In genomic region chr9:137278913-137279711, GRCh38 we compare ENCODE assay signal across 16 cellular contexts. TPM values are rescaled to one million over a fixed set of nuclear protein-coding genes. Genes with fewer than 3 reads are reported as not detected.
DNase-seq lines count a peak whose midpoint lies in the region; ATAC-seq and TF ChIP-seq lines count a peak whose summit lies in the region.
"Had no signal": no experiment of that assay in that cellular context is flagged by ENCODE, and none has a peak within 500 bp of the region (broad histone marks: within the 10 kb centered on the region; RNA-seq: fewer than 3 reads in every experiment).

No MANE protein-coding gene starts in this region.

- H3K27me3 ChIP-seq in heart left ventricle: no peaks in the 10 kb centered on the region
- no peaks in the 10 kb centered on the region for H3K27me3 ChIP-seq in lung (ENCODE audit: control insufficient read depth, insufficient read depth)

- no peak for TF ChIP-seq CTCF in heart left ventricle (IDR thresholded peaks at IDR 0.05)
- TF ChIP-seq CTCF in coronary artery (IDR thresholded peaks at IDR 0.05): no peak
- no peak for TF ChIP-seq CTCF in lung (IDR thresholded peaks at IDR 0.05; ENCODE audit: control extremely low read depth, extremely low read depth)

- H3K4me1 ChIP-seq in heart left ventricle: peaks cover 6 to 79% (median 41%) of the 10 kb centered on the region in 12 donors
- peaks cover 4 to 28% of the 10 kb centered on the region in 2 donors for H3K4me1 ChIP-seq in lung (ENCODE audit: control insufficient read depth in 2 of 2, insufficient read depth in 2 of 2, low read length in 2 of 2)
- H3K4me1 ChIP-seq in urinary bladder (ENCODE audit: insufficient read depth): peaks cover 7% of the 10 kb centered on the region

- H3K4me3 ChIP-seq in heart left ventricle (peak overlapping the region in 9 of 12 donors; percentile 62 to 71 (median 66)), coronary artery (peak overlapping the region; percentile 67), lung (peak overlapping the region; percentile 40), urinary bladder (ENCODE audit: low read depth, low read length) (peak overlapping the region; percentile 41)
- H3K4me3 ChIP-seq: SK-N-MC had no signal

- ATAC-seq in heart left ventricle (no peak), Right ventricle myocardium inferior (no peak), lung (ENCODE audit: insufficient read depth, low FRiP score) (no peak), HG03159 (IDR thresholded peaks at IDR 0.05; ENCODE audit: unreplicated experiment) (no peak)

- WGBS in heart left ventricle, 4 donors: 86 to 95% (median 92%) methylated on average over 86 to 109 of the region's 109 CpGs
- WGBS in lung, 2 donors: 94 to 96% methylated on average over 109 of the region's 109 CpGs
- 92% methylated on average over 109 of the region's 109 CpGs for WGBS in urinary bladder

- intact Hi-C loops in heart left ventricle (cut with DNase I) (no loop called here), Right ventricle myocardium inferior (cut with DNase I) (no loop called here)

- H3K36me3 ChIP-seq in heart left ventricle (peaks cover 0 to 20% (median 17%) of the 10 kb centered on the region in 9 donors), lung (ENCODE audit: control insufficient read depth in 2 of 2, insufficient read depth in 2 of 2, low read length in 2 of 2) (peaks cover 2 to 30% of the 10 kb centered on the region in 2 donors), urinary bladder (ENCODE audit: insufficient read depth) (no peaks in the 10 kb centered on the region)

- peak overlapping the region in 11 of 12 donors; percentile 86 to 100 (median 98) for H3K27ac ChIP-seq in heart left ventricle
- H3K27ac ChIP-seq in coronary artery: no peak overlapping the region
- H3K27ac ChIP-seq in lung (ENCODE audit: low read depth in 1 of 2, low read length in 1 of 2): peak overlapping the region in 1 of 2 donors; percentile 46
- no peak overlapping the region for H3K27ac ChIP-seq in urinary bladder (ENCODE audit: low read depth)
- H3K27ac ChIP-seq: SK-N-MC had no signal

- TF ChIP-seq POLR2A in heart left ventricle (IDR thresholded peaks at IDR 0.05): no peak

- DNase-seq in heart left ventricle: peak in 4 of 5 donors; percentile 20 to 66 (median 36)
- no peak for DNase-seq in Right ventricle myocardium inferior (ENCODE audit: missing footprints)
- DNase-seq in coronary artery (ENCODE audit: low spot score): peak; percentile 70
- no peak for DNase-seq in lung (ENCODE audit: low spot score)
- DNase-seq in NCI-H1105 treated with DMSO at 0.1 percent for 48 hours (lab: John Stamatoyannopoulos, UW): no peak
- no peak for DNase-seq in SHP77 (lab: John Stamatoyannopoulos, UW)
- DNase-seq: DMS79; dorsolateral prefrontal cortex; stimulated activated CD4-positive, alpha-beta T cell treated with anti-CD3 and anti-CD28 coated beads, Interleukin-12 subunit alpha, Interleukin-12 subunit beta, amount 100 ng/mL, for 4 hours; WERI-Rb-1 had no signal

- H3K9me3 ChIP-seq in heart left ventricle (no peaks in the 10 kb centered on the region), lung (ENCODE audit: control insufficient read depth in 2 of 2, insufficient read depth in 1 of 2, low read length in 1 of 2) (peaks cover 0 to 4% of the 10 kb centered on the region in 2 donors)

RNA-seq across cellular contexts. Expression of gene TOR4A, which starts 1.6 kb away (rescaled TPM):
- 10 to 100 TPM; 14.0 to 46.4 (median 18.5) TPM for total RNA-seq in heart left ventricle
- 10 to 100 TPM in 1 of 2 donors, 1 to 10 TPM in 1; 6.6 to 16.3 TPM for polyA plus RNA-seq in heart left ventricle
- total RNA-seq in Right ventricle myocardium inferior: 16.5 TPM
- total RNA-seq in lung: 10 to 100 TPM; 12.1 to 42.5 TPM
- 10 to 100 TPM in 1 of 2 donors, 1 to 10 TPM in 1; 9.6 to 29.2 TPM for polyA plus RNA-seq in lung
- 2.0 TPM for total RNA-seq in urinary bladder
- polyA plus RNA-seq in urinary bladder: 8.1 TPM

RNA-seq across cellular contexts. Expression of gene NRARP, which starts 23.0 kb away (rescaled TPM):
- total RNA-seq in heart left ventricle (10 to 100 TPM in 5 of 9 donors, 1 to 10 TPM in 4; 6.4 to 15.8 (median 10.3) TPM), Right ventricle myocardium inferior (4.7 TPM), lung (10 to 100 TPM in 1 of 2 donors, 1 to 10 TPM in 1; 5.2 to 10.8 TPM), urinary bladder (6.3 TPM)
- polyA plus RNA-seq in heart left ventricle (1 to 10 TPM; 1.6 to 4.2 TPM), lung (1 to 10 TPM; 2.1 to 6.4 TPM), urinary bladder (6.5 TPM)

RNA-seq across cellular contexts. Expression of gene NELFB, which starts 24.0 kb away (rescaled TPM):
- total RNA-seq in heart left ventricle (10 to 100 TPM; 32.5 to 55.5 (median 38.1) TPM), Right ventricle myocardium inferior (37.9 TPM), lung (10 to 100 TPM; 30.4 to 56.2 TPM), urinary bladder (28.9 TPM)
- polyA plus RNA-seq in heart left ventricle (10 to 100 TPM; 31.4 to 77.8 TPM), lung (10 to 100 TPM; 37.3 to 51.1 TPM), urinary bladder (64.2 TPM)

RNA-seq across cellular contexts. Expression of gene STPG3, which starts 28.0 kb away (rescaled TPM):
- total RNA-seq in heart left ventricle (under 1 TPM in 2 of 9 donors, not detected in 7; 0.23 to 0.31 TPM), Right ventricle myocardium inferior (1.4 TPM), lung (not detected), urinary bladder (not detected)
- polyA plus RNA-seq in heart left ventricle (under 1 TPM in 1 of 2 donors, not detected in 1; 0.61 TPM), lung (under 1 TPM in 1 of 2 donors, not detected in 1; 0.18 TPM), urinary bladder (not detected)
- total RNA-seq: dorsolateral prefrontal cortex, frontal cortex, temporal lobe had no signal
- polyA plus RNA-seq: neural cell had no signal

RNA-seq across cellular contexts. Expression of gene TUBB4B, which starts 38.0 kb away (rescaled TPM):
- total RNA-seq in heart left ventricle: 100 to 1,000 TPM; 244 to 769 (median 456) TPM
- 100 to 1,000 TPM; 705 to 900 TPM for polyA plus RNA-seq in heart left ventricle
- 620 TPM for total RNA-seq in Right ventricle myocardium inferior
- 100 to 1,000 TPM; 163 to 505 TPM for total RNA-seq in lung
- polyA plus RNA-seq in lung: 100 to 1,000 TPM; 326 to 338 TPM
- 57.9 TPM for total RNA-seq in urinary bladder
- polyA plus RNA-seq in urinary bladder: 239 TPM

Comparison
In these comparisons a context has a peak if more than half of its experiments do, and no peak if none do; other contexts are left out.
1. DNase-seq: peak in heart left ventricle (4 of 5) and coronary artery (single experiment); none in Right ventricle myocardium inferior (single experiment), lung (single experiment), NCI-H1105 treated with DMSO at 0.1 percent for 48 hours (single experiment) and SHP77 (0 of 2).
2. H3K27ac ChIP-seq: peak in heart left ventricle (11 of 12); none in coronary artery (0 of 2) and urinary bladder (single experiment).
3. Peak in every context shown above with its lines, with median percentiles within 50 percentile points of each other: H3K4me3 ChIP-seq.